1 cellular context compared by ENCODE assay signal in the genomic region with DNA sequence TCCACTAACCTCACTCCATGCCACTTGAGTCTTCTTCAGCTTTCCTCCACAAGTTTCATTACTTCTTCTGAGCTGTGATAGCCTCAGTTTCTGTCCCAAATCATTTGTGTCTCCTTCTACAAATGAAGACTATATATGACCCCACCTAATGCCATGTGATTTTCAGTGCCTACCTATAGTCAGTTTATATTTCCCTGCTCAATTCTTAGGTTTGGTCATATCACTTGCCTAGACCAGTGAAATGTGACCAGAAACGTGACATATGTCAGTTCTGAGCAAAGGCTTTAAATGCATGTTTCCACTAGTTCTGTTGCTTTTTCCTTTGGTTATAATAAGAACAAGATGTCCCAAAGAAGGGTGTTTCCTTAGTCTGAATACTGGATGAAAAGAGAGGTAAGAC.
TF ChIP-seq lines count a peak whose summit lies in the region.

No MANE protein-coding gene starts in this region.

TF ChIP-seq in SK-N-SH treated with all-trans-retinoic acid at 6 μM for 48 hours, 23 proteins besides CTCF, POLR2A, EP300 and RAD21 (continued from another document):
- TF ChIP-seq, protein P1, sequence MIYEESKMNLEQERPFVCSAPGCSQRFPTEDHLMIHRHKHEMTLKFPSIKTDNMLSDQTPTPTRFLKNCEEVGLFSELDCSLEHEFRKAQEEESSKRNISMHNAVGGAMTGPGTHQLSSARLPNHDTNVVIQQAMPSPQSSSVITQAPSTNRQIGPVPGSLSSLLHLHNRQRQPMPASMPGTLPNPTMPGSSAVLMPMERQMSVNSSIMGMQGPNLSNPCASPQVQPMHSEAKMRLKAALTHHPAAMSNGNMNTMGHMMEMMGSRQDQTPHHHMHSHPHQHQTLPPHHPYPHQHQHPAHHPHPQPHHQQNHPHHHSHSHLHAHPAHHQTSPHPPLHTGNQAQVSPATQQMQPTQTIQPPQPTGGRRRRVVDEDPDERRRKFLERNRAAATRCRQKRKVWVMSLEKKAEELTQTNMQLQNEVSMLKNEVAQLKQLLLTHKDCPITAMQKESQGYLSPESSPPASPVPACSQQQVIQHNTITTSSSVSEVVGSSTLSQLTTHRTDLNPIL (CRISPR knock-in tag; IDR thresholded peaks at IDR 0.05; ENCODE audit: low read depth) = no peak
- TF ChIP-seq, protein P2, sequence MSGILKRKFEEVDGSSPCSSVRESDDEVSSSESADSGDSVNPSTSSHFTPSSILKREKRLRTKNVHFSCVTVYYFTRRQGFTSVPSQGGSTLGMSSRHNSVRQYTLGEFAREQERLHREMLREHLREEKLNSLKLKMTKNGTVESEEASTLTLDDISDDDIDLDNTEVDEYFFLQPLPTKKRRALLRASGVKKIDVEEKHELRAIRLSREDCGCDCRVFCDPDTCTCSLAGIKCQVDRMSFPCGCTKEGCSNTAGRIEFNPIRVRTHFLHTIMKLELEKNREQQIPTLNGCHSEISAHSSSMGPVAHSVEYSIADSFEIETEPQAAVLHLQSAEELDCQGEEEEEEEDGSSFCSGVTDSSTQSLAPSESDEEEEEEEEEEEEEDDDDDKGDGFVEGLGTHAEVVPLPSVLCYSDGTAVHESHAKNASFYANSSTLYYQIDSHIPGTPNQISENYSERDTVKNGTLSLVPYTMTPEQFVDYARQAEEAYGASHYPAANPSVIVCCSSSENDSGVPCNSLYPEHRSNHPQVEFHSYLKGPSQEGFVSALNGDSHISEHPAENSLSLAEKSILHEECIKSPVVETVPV (CRISPR knock-in tag; IDR thresholded peaks at IDR 0.05) = no peak
